In the genomic region with DNA sequence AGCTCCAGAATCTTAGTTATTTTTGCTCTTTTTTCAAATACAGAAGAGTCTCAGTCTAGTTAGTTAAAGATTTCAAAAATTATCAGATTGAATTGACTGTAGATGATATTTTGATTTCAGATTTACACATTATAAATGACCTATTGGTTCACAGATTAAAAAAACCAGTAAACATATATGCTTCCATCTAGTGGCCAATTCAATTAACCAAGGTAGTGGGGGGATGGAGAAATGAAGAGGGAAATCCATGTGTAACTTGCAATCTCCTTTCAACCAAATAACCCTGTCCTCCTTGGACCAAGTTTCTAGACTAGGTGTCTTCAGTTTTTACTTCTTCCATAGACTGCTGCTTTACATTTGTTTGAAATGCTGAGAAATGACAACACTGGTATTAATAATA, we compare ENCODE assay signal across 10 cellular contexts.
A peak's percentile ranks its signal among the peaks of the same experiment; 100 is the strongest.
DNase-seq lines count a peak whose midpoint lies in the region; ATAC-seq, FAIRE-seq and TF ChIP-seq lines count a peak whose summit lies in the region.
"Had no signal": no experiment of that assay in that cellular context is flagged by ENCODE, and none has a peak within 500 bp of the region (broad histone marks: within the 10 kb centered on the region; RNA-seq: fewer than 3 reads in every experiment).

No MANE protein-coding gene starts in this region.

- no peak overlapping the region for H3K9ac ChIP-seq in kidney (ENCODE audit: low read length in 2 of 2)
- H3K9ac ChIP-seq: KMS-11 had no signal

- ATAC-seq in HG02798 (IDR thresholded peaks at IDR 0.05; ENCODE audit: poor library complexity, unreplicated experiment), result no peak

- TF ChIP-seq CTCF in dorsolateral prefrontal cortex (IDR thresholded peaks at IDR 0.05 in 54 of 56, conservative IDR thresholded peaks at IDR 0.05 in 2 of 56; ENCODE audit: low read depth in 1 of 56, partially characterized antibody in 56 of 56) (peak in 51 of 56 donors; percentile 14 to 71 (median 48)), kidney (IDR thresholded peaks at IDR 0.05; ENCODE audit: borderline replicate concordance, extremely low read depth, insufficient read depth) (no peak)

- H3K4me3 ChIP-seq in dorsolateral prefrontal cortex (no peak overlapping the region), kidney (ENCODE audit: low read length in 2 of 2) (no peak overlapping the region)

- H3K27me3 ChIP-seq in dorsolateral prefrontal cortex, result no peaks in the 10 kb centered on the region

- no peaks in the 10 kb centered on the region for H3K4me1 ChIP-seq in kidney (ENCODE audit: control insufficient read depth in 1 of 2, insufficient read depth in 1 of 2, low read depth in 1 of 2, low read length in 2 of 2)

- peak in 2 of 3 experiments; percentile 6 to 51 for DNase-seq in NCI-H1417 (lab: John Stamatoyannopoulos, UW)
- no peak for DNase-seq in NCI-H1417 treated with DMSO at 0.1 percent for 48 hours (lab: John Stamatoyannopoulos, UW)
- DNase-seq in NCI-H526 treated with DMSO at 0.1 percent for 48 hours (lab: John Stamatoyannopoulos, UW), result peak; percentile 0
- DNase-seq in dorsolateral prefrontal cortex, result no peak
- peak; percentile 46 for DNase-seq in pons (ENCODE audit: low spot score)
- no peak for DNase-seq in kidney
- DNase-seq in nucleus accumbens (lab: John Stamatoyannopoulos, UW), result no peak

- no peak for FAIRE-seq in kidney (lab: Jason Lieb, UNC)
- FAIRE-seq: GM18507 had no signal

- no peaks in the 10 kb centered on the region for H3K36me3 ChIP-seq in kidney (ENCODE audit: control insufficient read depth in 1 of 2, insufficient read depth in 2 of 2, low read length in 2 of 2)

- H3K27ac ChIP-seq in dorsolateral prefrontal cortex, result no peak overlapping the region
- no peak overlapping the region for H3K27ac ChIP-seq in kidney (ENCODE audit: low read depth in 2 of 2, low read length in 2 of 2)
- H3K27ac ChIP-seq: KMS-11 had no signal

- intact Hi-C loops in dorsolateral prefrontal cortex (cut with DNase I) (loop anchor here in 1 of 2 donors (5.0 kb wide), 2 partner anchors 39 to 316 kb away; no protein-coding TSS in a partner anchor), kidney (cut with DNase I) (no loop called here)

- no peaks in the 10 kb centered on the region for H3K9me3 ChIP-seq in kidney (ENCODE audit: control insufficient read depth in 1 of 2, low read length in 2 of 2)

Comparison
In these comparisons a context has a peak if more than half of its experiments do, and no peak if none do; other contexts are left out.
1. DNase-seq: peak in NCI-H1417 (2 of 3), NCI-H526 treated with DMSO at 0.1 percent for 48 hours (single experiment) and pons (single experiment); none in NCI-H1417 treated with DMSO at 0.1 percent for 48 hours (single experiment), dorsolateral prefrontal cortex (0 of 10), kidney (single experiment) and nucleus accumbens (0 of 56).